Comparison of ENCODE assay signal across 1 cellular context in genomic region chr13:28145049-28145448, GRCh38.
TF ChIP-seq lines count a peak whose summit lies in the region.

No MANE protein-coding gene starts in this region.

TF ChIP-seq in HepG2, 621 proteins besides CTCF, POLR2A, EP300 and RAD21 (continued from another document and continues in another):
- TF ChIP-seq AHDC1 (CRISPR knock-in tag; IDR thresholded peaks at IDR 0.05; ENCODE audit: borderline replicate concordance) (peak; percentile 85; the same call in 1 of the 2 replicates), ZNF547 (CRISPR knock-in tag; IDR thresholded peaks at IDR 0.05) (no peak), HOMEZ (CRISPR knock-in tag; IDR thresholded peaks at IDR 0.05; ENCODE audit: low read depth) (peak; percentile 65; the same call in 1 of the 2 replicates), ZNF430 (CRISPR knock-in tag; IDR thresholded peaks at IDR 0.05) (no peak), GMEB2 (CRISPR knock-in tag; IDR thresholded peaks at IDR 0.05; ENCODE audit: low read depth) (no peak), PHF21A (CRISPR knock-in tag; IDR thresholded peaks at IDR 0.05) (no peak), HNF4A (CRISPR knock-in tag; IDR thresholded peaks at IDR 0.05) (no peak; the same call in 1 of the 2 replicates), ELK4 (CRISPR knock-in tag; IDR thresholded peaks at IDR 0.05; ENCODE audit: borderline replicate concordance) (no peak), ZBTB14 (CRISPR knock-in tag; IDR thresholded peaks at IDR 0.05) (no peak), ZNF318 (CRISPR knock-in tag; IDR thresholded peaks at IDR 0.05) (no peak), HNF1A (IDR thresholded peaks at IDR 0.05; ENCODE audit: low read depth) (no peak), HNF1A (CRISPR knock-in tag; IDR thresholded peaks at IDR 0.05; ENCODE audit: borderline replicate concordance) (no peak), BHLHE40 (IDR thresholded peaks at IDR 0.05; ENCODE audit: low read length) (peak; percentile 72), ZBTB34 (CRISPR knock-in tag; IDR thresholded peaks at IDR 0.05) (peak; percentile 34; the same call in 1 of the 2 replicates), NCOA5 (CRISPR knock-in tag; IDR thresholded peaks at IDR 0.05) (no peak), PITX1 (CRISPR knock-in tag; IDR thresholded peaks at IDR 0.05) (no peak), ZNF510 (CRISPR knock-in tag; IDR thresholded peaks at IDR 0.05; ENCODE audit: low read depth) (no peak), ZNF12 (CRISPR knock-in tag; IDR thresholded peaks at IDR 0.05) (no peak), RXRA (CRISPR knock-in tag; IDR thresholded peaks at IDR 0.05) (no peak), MXI1 (IDR thresholded peaks at IDR 0.05; ENCODE audit: borderline replicate concordance, low read depth, low read length) (0 out of 3 replicates have a peak, but pooled peaks have one; percentile 48), HDAC1 (CRISPR knock-in tag; IDR thresholded peaks at IDR 0.05) (0 out of 2 replicates have a peak, but pooled peaks have one; percentile 41), SNAPC5 (CRISPR knock-in tag; IDR thresholded peaks at IDR 0.05; ENCODE audit: borderline replicate concordance) (no peak)
